ENCODE assay signal across 7 cellular contexts in the genomic region with DNA sequence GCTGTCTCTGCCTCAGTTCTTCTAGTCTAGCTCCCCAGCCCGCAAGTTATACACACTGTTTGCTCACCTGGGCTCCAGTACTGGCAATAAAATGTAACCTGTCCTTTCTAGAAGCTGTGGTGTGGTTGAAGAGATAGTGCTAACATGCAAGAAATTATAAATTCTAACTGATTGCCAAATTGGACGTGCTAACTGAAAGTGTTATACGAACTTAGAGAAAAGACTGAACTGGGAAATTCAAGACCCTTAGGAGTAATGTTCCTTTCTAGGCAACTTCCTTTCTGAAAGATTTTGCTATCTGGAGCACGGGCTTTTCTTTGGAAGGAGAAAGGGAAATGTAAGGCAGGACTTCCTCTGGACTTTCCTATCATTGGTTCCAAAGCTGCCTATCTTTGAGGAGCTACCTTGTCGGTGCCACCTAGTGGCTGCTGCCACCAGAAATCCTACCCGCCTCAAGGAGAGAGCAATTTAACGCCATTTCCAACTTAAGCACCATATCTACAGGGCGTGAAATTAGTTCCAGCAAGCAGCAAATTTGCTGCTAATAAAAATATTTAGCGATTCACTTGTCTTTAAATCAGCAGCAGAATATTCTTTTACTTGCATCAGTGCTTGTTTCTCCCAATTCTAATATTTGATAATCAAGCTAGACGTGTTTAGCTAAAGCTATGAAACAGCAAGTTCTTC. TPM values are rescaled to one million over a fixed set of nuclear protein-coding genes. Genes with fewer than 3 reads are reported as not detected.
A peak's percentile ranks its signal among the peaks of the same experiment; 100 is the strongest.
DNase-seq lines count a peak whose midpoint lies in the region; ATAC-seq and TF ChIP-seq lines count a peak whose summit lies in the region.

No MANE protein-coding gene starts in this region.

- H3K36me3 ChIP-seq in HCT116 (ENCODE audit: control insufficient read depth in 1 of 2, insufficient read depth in 2 of 2, low read length in 2 of 2) = no peaks in the 10 kb centered on the region

- RAD21 ChIA-PET in HCT116 (lab: Charles Lee; ENCODE audit: low non-redundant PET in 1 of 2, low total read pairs in 2 of 2, uncharacterized antibody in 2 of 2, unreplicated experiment in 2 of 2) = interaction anchor here (0.8 to 1.3 kb wide), 5 partner anchors 10 to 33 kb away, joined by 3 to 6 read pairs (median 3); a partner anchor contains a TSS

- no peaks in the 10 kb centered on the region for H3K9me2 ChIP-seq in HCT116 (ENCODE audit: insufficient read depth)

- 0 out of 2 replicates have a peak, but pooled peaks cover 4% of the 10 kb centered on the region for H3K27me3 ChIP-seq in HCT116 (ENCODE audit: insufficient read depth, low read length)

- ATAC-seq in HCT116 = peak; percentile 99

- intact Hi-C loops in HCT116 (cut with micrococcal nuclease) = no loop called here

- peak overlapping the region; percentile 26; the same call in 1 of the 2 replicates for H3K27ac ChIP-seq in HCT116 (ENCODE audit: low read depth, low read length)

- peak overlapping the region; percentile 95 for H2AFZ ChIP-seq in HCT116 (ENCODE audit: low read depth, low read length, poor library complexity, severe bottlenecking)

- no peaks in the 10 kb centered on the region for H3K79me2 ChIP-seq in HCT116 (ENCODE audit: insufficient read depth, low read length)

- peak overlapping the region; percentile 73 for H3K4me2 ChIP-seq in HCT116 (ENCODE audit: low read length)

- TF ChIP-seq RAD21 in HCT116 (IDR thresholded peaks at IDR 0.05; ENCODE audit: low read depth) = peak; percentile 37; the same call in 1 of the 2 replicates

- DNase-seq in GF-D8 (lab: John Stamatoyannopoulos, UW) (peak; percentile 57), HCT116 (ENCODE audit: low read depth, low spot score) (peak; percentile 86), NCI-H1436 (lab: John Stamatoyannopoulos, UW) (peak; percentile 34), foreskin fibroblast (peak; percentile 37 to 61), pons (ENCODE audit: low spot score) (peak; percentile 74), cerebellar nuclear complex (lab: John Stamatoyannopoulos, UW) (no peak)
- peak; percentile 8 to 23 for DNase-seq in activated CD4-positive, alpha-beta T cell treated with anti-CD3 and anti-CD28 coated beads, Interleukin-2, amount 50 U/mL, for 4 hours

- H3K4me3 ChIP-seq in HCT116 (replicated peaks in 1 of 2; ENCODE audit: low read depth in 1 of 2, low read length in 2 of 2) (peak overlapping the region; percentile 29 to 52), foreskin fibroblast (ENCODE audit: low read depth in 1 of 2, low read length in 2 of 2) (no peak overlapping the region)

- H3K9me3 ChIP-seq in HCT116 (ENCODE audit: control insufficient read depth in 1 of 2, insufficient read depth in 1 of 2, low read depth in 1 of 2, low read length in 2 of 2) = no peaks in the 10 kb centered on the region

- peak; percentile 44 to 72 (median 68); a peak in 5 of 6 replicates for TF ChIP-seq CTCF in HCT116 (IDR thresholded peaks at IDR 0.05 in 2 of 3, conservative IDR thresholded peaks at IDR 0.05 in 1 of 3; ENCODE audit: borderline replicate concordance in 1 of 3, insufficient read depth in 1 of 3, low read depth in 2 of 3, low read length in 2 of 3)
- peak; percentile 47 for TF ChIP-seq CTCF in foreskin fibroblast (IDR thresholded peaks at IDR 0.05; ENCODE audit: low read depth, low read length)

- POLR2A ChIA-PET in HCT116 (lab: Charles Lee) = interaction anchor here (0.6 to 2.1 kb wide), 12 partner anchors 8 to 1159 kb away, joined by 3 to 21 read pairs (median 6); a partner anchor contains a TSS

- H3K4me1 ChIP-seq in HCT116 (ENCODE audit: control insufficient read depth in 1 of 2, insufficient read depth in 2 of 2, low read length in 2 of 2) = peaks cover 4 to 15% of the 10 kb centered on the region in 2 experiments; a peak in 3 of 4 replicates

- H3K9ac ChIP-seq in HCT116 (ENCODE audit: low read length) = peak overlapping the region; percentile 34

- CTCF ChIA-PET in HCT116 (lab: Charles Lee) = interaction anchor here (0.6 to 2.9 kb wide), 24 partner anchors 8 to 324 kb away, joined by 3 to 26 read pairs (median 4); a partner anchor contains a TSS

- TF ChIP-seq POLR2A in HCT116 (IDR thresholded peaks at IDR 0.05; ENCODE audit: borderline replicate concordance, extremely low read depth, insufficient read depth, insufficient read length) = peak; percentile 81

- no TSS peak for BruUV-seq in HCT116 (replicated peaks; lab: Mats Ljungman, UMichigan)

- H4K20me1 ChIP-seq in HCT116 (ENCODE audit: insufficient read depth) = no peaks in the 10 kb centered on the region

TF ChIP-seq in HCT116, 20 proteins besides CTCF, POLR2A, EP300 and RAD21:
- no peak for TF ChIP-seq SIN3A (IDR thresholded peaks at IDR 0.05; ENCODE audit: low read depth)
- TF ChIP-seq EZH2phosphoT487 (IDR thresholded peaks at IDR 0.05; ENCODE audit: borderline replicate concordance) = no peak
- TF ChIP-seq ELF1 (IDR thresholded peaks at IDR 0.05; ENCODE audit: borderline replicate concordance, low read depth) = no peak; the same call in 1 of the 2 replicates
- TF ChIP-seq ZNF274 (IDR thresholded peaks at IDR 0.05; ENCODE audit: low read depth, low read length) = no peak
- peak; percentile 79 for TF ChIP-seq SP1 (IDR thresholded peaks at IDR 0.05; ENCODE audit: low read depth)
- no peak for TF ChIP-seq ZFX (IDR thresholded peaks at IDR 0.05)
- peak; percentile 85 for TF ChIP-seq POLR2AphosphoS5 (IDR thresholded peaks at IDR 0.05; ENCODE audit: low read depth, low read length)
- peak; percentile 68 for TF ChIP-seq YY1 (IDR thresholded peaks at IDR 0.05; ENCODE audit: extremely low read depth, insufficient replicate concordance, low read depth, low read length)
- TF ChIP-seq, protein P1, sequence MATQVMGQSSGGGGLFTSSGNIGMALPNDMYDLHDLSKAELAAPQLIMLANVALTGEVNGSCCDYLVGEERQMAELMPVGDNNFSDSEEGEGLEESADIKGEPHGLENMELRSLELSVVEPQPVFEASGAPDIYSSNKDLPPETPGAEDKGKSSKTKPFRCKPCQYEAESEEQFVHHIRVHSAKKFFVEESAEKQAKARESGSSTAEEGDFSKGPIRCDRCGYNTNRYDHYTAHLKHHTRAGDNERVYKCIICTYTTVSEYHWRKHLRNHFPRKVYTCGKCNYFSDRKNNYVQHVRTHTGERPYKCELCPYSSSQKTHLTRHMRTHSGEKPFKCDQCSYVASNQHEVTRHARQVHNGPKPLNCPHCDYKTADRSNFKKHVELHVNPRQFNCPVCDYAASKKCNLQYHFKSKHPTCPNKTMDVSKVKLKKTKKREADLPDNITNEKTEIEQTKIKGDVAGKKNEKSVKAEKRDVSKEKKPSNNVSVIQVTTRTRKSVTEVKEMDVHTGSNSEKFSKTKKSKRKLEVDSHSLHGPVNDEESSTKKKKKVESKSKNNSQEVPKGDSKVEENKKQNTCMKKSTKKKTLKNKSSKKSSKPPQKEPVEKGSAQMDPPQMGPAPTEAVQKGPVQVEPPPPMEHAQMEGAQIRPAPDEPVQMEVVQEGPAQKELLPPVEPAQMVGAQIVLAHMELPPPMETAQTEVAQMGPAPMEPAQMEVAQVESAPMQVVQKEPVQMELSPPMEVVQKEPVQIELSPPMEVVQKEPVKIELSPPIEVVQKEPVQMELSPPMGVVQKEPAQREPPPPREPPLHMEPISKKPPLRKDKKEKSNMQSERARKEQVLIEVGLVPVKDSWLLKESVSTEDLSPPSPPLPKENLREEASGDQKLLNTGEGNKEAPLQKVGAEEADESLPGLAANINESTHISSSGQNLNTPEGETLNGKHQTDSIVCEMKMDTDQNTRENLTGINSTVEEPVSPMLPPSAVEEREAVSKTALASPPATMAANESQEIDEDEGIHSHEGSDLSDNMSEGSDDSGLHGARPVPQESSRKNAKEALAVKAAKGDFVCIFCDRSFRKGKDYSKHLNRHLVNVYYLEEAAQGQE (IDR thresholded peaks at IDR 0.05; ENCODE audit: low read depth) = no peak
- TF ChIP-seq JUND (IDR thresholded peaks at IDR 0.05) = no peak
- TF ChIP-seq CBX3 (IDR thresholded peaks at IDR 0.05; ENCODE audit: low read depth) = peak; percentile 33; the same call in 1 of the 2 replicates
- TF ChIP-seq, protein P2, sequence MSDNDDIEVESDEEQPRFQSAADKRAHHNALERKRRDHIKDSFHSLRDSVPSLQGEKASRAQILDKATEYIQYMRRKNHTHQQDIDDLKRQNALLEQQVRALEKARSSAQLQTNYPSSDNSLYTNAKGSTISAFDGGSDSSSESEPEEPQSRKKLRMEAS (IDR thresholded peaks at IDR 0.05) = no peak

RNA-seq across cellular contexts. Expression of a gene that starts 12.7 kb away (rescaled TPM):
- total RNA-seq in HCT116 (2021; ENCODE audit: unreplicated experiment) = 17.9 TPM
- polyA plus RNA-seq in HCT116 (2012) = 13.3 and 16.6 TPM in 2 replicates

RNA-seq across cellular contexts. Expression of a gene that starts 40.5 kb away (rescaled TPM):
- 0.20 TPM for total RNA-seq in HCT116 (2021; ENCODE audit: unreplicated experiment)
- 0.02 and 0.05 TPM in 2 replicates for polyA plus RNA-seq in HCT116 (2012)

Comparison
In these comparisons a context has a peak if more than half of its experiments do, and no peak if none do; other contexts are left out.
1. DNase-seq: peak in GF-D8 (single experiment), HCT116 (single experiment), NCI-H1436 (single experiment), activated CD4-positive, alpha-beta T cell treated with anti-CD3 and anti-CD28 coated beads, Interleukin-2, amount 50 U/mL, for 4 hours (2 of 2), foreskin fibroblast (2 of 2) and pons (single experiment); none in cerebellar nuclear complex (0 of 2).
2. H3K4me3 ChIP-seq: peak in HCT116 (2 of 2); none in foreskin fibroblast (0 of 2).